ENCODE assay signal across 12 cellular contexts in the genomic region with DNA sequence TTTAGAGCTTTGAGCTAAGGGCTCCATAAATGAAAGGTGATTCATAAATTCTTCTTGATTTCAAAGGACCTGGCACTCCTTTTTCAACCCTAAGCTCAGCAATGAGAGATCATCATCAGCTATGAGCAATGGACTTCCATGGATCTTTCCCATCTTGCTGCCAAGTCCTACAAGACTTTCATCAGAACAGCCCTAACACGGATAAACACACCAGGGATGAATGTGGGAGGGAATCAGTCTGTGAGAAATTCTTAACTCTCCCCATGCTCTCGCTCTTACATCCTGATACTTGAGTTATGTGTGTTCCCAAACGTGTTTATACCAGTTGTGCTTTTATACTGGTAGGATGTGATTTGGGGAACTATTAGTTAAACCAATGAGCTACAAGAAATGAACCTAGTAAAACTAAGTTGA. TPM values are rescaled to one million over a fixed set of nuclear protein-coding genes. Genes with fewer than 3 reads are reported as not detected.
DNase-seq lines count a peak whose midpoint lies in the region; ATAC-seq and TF ChIP-seq lines count a peak whose summit lies in the region.
"Had no signal": no experiment of that assay in that cellular context is flagged by ENCODE, and none has a peak within 500 bp of the region (broad histone marks: within the 10 kb centered on the region; RNA-seq: fewer than 3 reads in every experiment).

No MANE protein-coding gene starts in this region.

- POLR2A ChIA-PET in T-cell (lab: Charles Lee), result interaction anchor here in 1 of 2 donors (0.6 kb wide), 1 partner anchor 183 kb away, joined by 3 read pairs; no protein-coding TSS in a partner anchor

- peaks cover 0 to 3% (median 0%) of the 10 kb centered on the region in 7 donors for H3K9me3 Mint-ChIP-seq in CD14-positive monocyte
- no peaks in the 10 kb centered on the region for H3K9me3 Mint-ChIP-seq in T-cell
- H3K9me3 Mint-ChIP-seq: immature natural killer cell; naive thymus-derived CD8-positive, alpha-beta T cell had no signal

- H3K36me3 ChIP-seq in GM23248 (ENCODE audit: low read depth), result no peaks in the 10 kb centered on the region
- no peaks in the 10 kb centered on the region for H3K36me3 ChIP-seq in thoracic aorta
- H3K36me3 ChIP-seq in esophagus squamous epithelium, result peaks cover 0 to 31% (median 7%) of the 10 kb centered on the region in 3 donors

- no peaks in the 10 kb centered on the region for H4K20me1 ChIP-seq in GM23248 (ENCODE audit: insufficient read depth)

- intact Hi-C loops in CD14-positive monocyte (cut with micrococcal nuclease), result no loop called here
- intact Hi-C loops in esophagus squamous epithelium (cut with DNase I), result no loop called here

- H3K27ac ChIP-seq in GM23248 (peak overlapping the region; percentile 99), foreskin keratinocyte (peak overlapping the region; percentile 63), thoracic aorta (peak overlapping the region; percentile 94 to 95), esophagus squamous epithelium (peak overlapping the region in 2 of 4 donors; percentile 18 to 51)
- H3K27ac ChIP-seq: Peyer's patch had no signal

- H3K9ac ChIP-seq in GM23248, result peak overlapping the region; percentile 79

- DNase-seq in GM23248, result peak; percentile 98
- DNase-seq in amniotic epithelial cell (ENCODE audit: low read depth), result peak; percentile 99
- peak; percentile 80 to 93 for DNase-seq in foreskin keratinocyte
- DNase-seq in thoracic aorta (ENCODE audit: low spot score), result no peak
- no peak for DNase-seq in CD14-positive monocyte (ENCODE audit: low spot score)
- DNase-seq in T-cell, result no peak
- no peak for DNase-seq in esophagus squamous epithelium (lab: John Stamatoyannopoulos, UW)
- DNase-seq in iPS-NIHi7 (ENCODE audit: extremely low spot score), result no peak
- DNase-seq: adrenal gland; immature natural killer cell; naive thymus-derived CD8-positive, alpha-beta T cell; Peyer's patch had no signal

- no peak for TF ChIP-seq POLR2A in esophagus squamous epithelium (IDR thresholded peaks at IDR 0.05)

- H3K4me3 Mint-ChIP-seq in CD14-positive monocyte (no peak overlapping the region), T-cell (no peak overlapping the region)
- H3K4me3 Mint-ChIP-seq: immature natural killer cell had no signal

- H3K9me3 ChIP-seq in GM23248 (ENCODE audit: low read depth) (no peaks in the 10 kb centered on the region), thoracic aorta (no peaks in the 10 kb centered on the region), esophagus squamous epithelium (no peaks in the 10 kb centered on the region)
- H3K9me3 ChIP-seq: adrenal gland, Peyer's patch had no signal

- no peak for TF ChIP-seq CTCF in foreskin keratinocyte (conservative IDR thresholded peaks at IDR 0.05)
- no peak for TF ChIP-seq CTCF in thoracic aorta (IDR thresholded peaks at IDR 0.05)
- TF ChIP-seq CTCF in CD14-positive monocyte (IDR thresholded peaks at IDR 0.05), result no peak
- TF ChIP-seq CTCF in esophagus squamous epithelium (IDR thresholded peaks at IDR 0.05), result no peak

- peaks cover 15 to 16% of the 10 kb centered on the region in 2 donors for H3K36me3 Mint-ChIP-seq in CD14-positive monocyte
- peaks cover 15% of the 10 kb centered on the region for H3K36me3 Mint-ChIP-seq in T-cell

- H3K27me3 Mint-ChIP-seq in CD14-positive monocyte (ENCODE audit: low read depth in 3 of 3), result peaks cover 5 to 15% (median 7%) of the 10 kb centered on the region in 3 donors
- no peaks in the 10 kb centered on the region for H3K27me3 Mint-ChIP-seq in T-cell
- H3K27me3 Mint-ChIP-seq: naive thymus-derived CD8-positive, alpha-beta T cell had no signal

- ATAC-seq in foreskin keratinocyte (peak; percentile 70), thoracic aorta (ENCODE audit: insufficient number of reproducible peaks, low FRiP score, low read depth) (peak; percentile 48), T-cell (replicated peaks in 1 of 4) (no peak)
- ATAC-seq: naive thymus-derived CD8-positive, alpha-beta T cell had no signal

- H3K4me2 ChIP-seq in GM23248 (ENCODE audit: unreplicated experiment), result peak overlapping the region; percentile 56

- H3K4me3 ChIP-seq in GM23248 (peak overlapping the region; percentile 26; the same call in 1 of the 2 replicates), thoracic aorta (no peak overlapping the region), esophagus squamous epithelium (no peak overlapping the region)
- H3K4me3 ChIP-seq: adrenal gland, Peyer's patch had no signal

- CTCF ChIA-PET in T-cell (lab: Charles Lee), result no interaction called here

- H3K9me2 ChIP-seq in GM23248 (ENCODE audit: insufficient read depth), result no peaks in the 10 kb centered on the region

- in situ Hi-C loops in GM23248 (cut with MboI), result no loop called here

- peak overlapping the region in 1 of 7 donors; percentile 2 for H3K27ac Mint-ChIP-seq in CD14-positive monocyte
- H3K27ac Mint-ChIP-seq in T-cell, result no peak overlapping the region
- H3K27ac Mint-ChIP-seq: immature natural killer cell had no signal

- H3K4me1 ChIP-seq in GM23248 (ENCODE audit: insufficient read depth) (peaks cover 49% of the 10 kb centered on the region), foreskin keratinocyte (peaks cover 15% of the 10 kb centered on the region), thoracic aorta (ENCODE audit: control insufficient read depth in 1 of 2, low read depth in 2 of 2) (peaks cover 28 to 63% of the 10 kb centered on the region in 2 donors), esophagus squamous epithelium (peaks cover 0 to 18% (median 5%) of the 10 kb centered on the region in 3 donors)

- WGBS in GM23248 (ENCODE audit: low coverage in 1 of 2, low lambda C conversion rate in 2 of 2, missing lambda C conversion rate in 2 of 2), 2 experiments, result 3 to 4% methylated on average over 3 of the region's 3 CpGs
- WGBS in esophagus squamous epithelium, 2 donors, result 40 to 49% methylated on average over 3 of the region's 3 CpGs

- H3F3A ChIP-seq in GM23248 (ENCODE audit: insufficient read depth), result peaks cover 66% of the 10 kb centered on the region

- peaks cover 19% of the 10 kb centered on the region for H3K4me1 Mint-ChIP-seq in CD14-positive monocyte
- peaks cover 6 to 11% (median 10%) of the 10 kb centered on the region in 3 donors for H3K4me1 Mint-ChIP-seq in T-cell

- 0 out of 2 replicates have a peak, but pooled peaks cover 7% of the 10 kb centered on the region for H3K79me2 ChIP-seq in GM23248 (ENCODE audit: insufficient read depth)

- H2AFZ ChIP-seq in GM23248, result no peak overlapping the region

- H3K27me3 ChIP-seq in GM23248 (replicated peaks; ENCODE audit: insufficient read depth) (no peaks in the 10 kb centered on the region), foreskin keratinocyte (no peaks in the 10 kb centered on the region), thoracic aorta (replicated peaks; ENCODE audit: insufficient read depth) (no peaks in the 10 kb centered on the region), esophagus squamous epithelium (no peaks in the 10 kb centered on the region)
- H3K27me3 ChIP-seq: adrenal gland, Peyer's patch had no signal

RNA-seq across cellular contexts. Expression of gene RPL26L1, which starts 5.4 kb away (rescaled TPM):
- 24.3 and 30.7 TPM in 2 replicates for total RNA-seq in GM23248 (2014; rRNA removed; shearing (Covaris generic))
- polyA plus RNA-seq in GM23248 (2016; fragmentation: Nextera tagmentation; extraction: Ambion mirVana) (102 and 104 TPM in 2 replicates), foreskin keratinocyte (101 and 110 TPM in 2 replicates), CD14-positive monocyte (10 to 100 TPM; 58.6 to 60.9 TPM)
- total RNA-seq in foreskin keratinocyte (71.0 and 80.3 TPM in 2 replicates), thoracic aorta (1 to 10 TPM; 7.2 to 9.9 TPM), T-cell (10 to 100 TPM; 13.7 to 16.4 (median 14.0) TPM), esophagus squamous epithelium (10 to 100 TPM; 28.6 to 45.9 (median 34.8) TPM)

RNA-seq across cellular contexts. Expression of gene ATP6V0E1, which starts 29.8 kb away (rescaled TPM):
- 175 and 204 TPM in 2 replicates for total RNA-seq in GM23248 (2014; rRNA removed; shearing (Covaris generic))
- polyA plus RNA-seq in GM23248 (2016; fragmentation: Nextera tagmentation; extraction: Ambion mirVana), result 675 and 702 TPM in 2 replicates
- total RNA-seq in foreskin keratinocyte, result 136 and 157 TPM in 2 replicates
- polyA plus RNA-seq in foreskin keratinocyte, result 279 and 299 TPM in 2 replicates
- total RNA-seq in thoracic aorta, result 100 to 1,000 TPM; 117 to 123 TPM
- 100 to 1,000 TPM; 698 to 760 TPM for polyA plus RNA-seq in CD14-positive monocyte
- 100 to 1,000 TPM in 4 of 5 donors, 10 to 100 TPM in 1; 81.6 to 156 (median 132) TPM for total RNA-seq in T-cell
- total RNA-seq in esophagus squamous epithelium, result 100 to 1,000 TPM in 2 of 4 donors, 10 to 100 TPM in 2; 57.8 to 132 (median 97.2) TPM

Comparison
In these comparisons a context has a peak if more than half of its experiments do, and no peak if none do; other contexts are left out.
1. DNase-seq: peak in GM23248 (single experiment), amniotic epithelial cell (single experiment) and foreskin keratinocyte (2 of 2); none in thoracic aorta (single experiment), CD14-positive monocyte (single experiment), T-cell (0 of 34), esophagus squamous epithelium (single experiment) and iPS-NIHi7 (single experiment).
2. ATAC-seq: peak in foreskin keratinocyte (single experiment) and thoracic aorta (single experiment); none in T-cell (0 of 4).